ENCODE assay signal across 8 cellular contexts in genomic region chr22:39146256-39147101, GRCh38. TPM values are rescaled to one million over a fixed set of nuclear protein-coding genes. Genes with fewer than 3 reads are reported as not detected.
DNase-seq lines count a peak whose midpoint lies in the region; ATAC-seq and TF ChIP-seq lines count a peak whose summit lies in the region.

No MANE protein-coding gene starts in this region.

- H3K9me3 ChIP-seq in body of pancreas (no peaks in the 10 kb centered on the region), mesodermal cell (ENCODE audit: control insufficient read depth, low read length) (no peaks in the 10 kb centered on the region), thyroid gland (no peaks in the 10 kb centered on the region)

- no peak for DNase-seq in activated T-cell treated with anti-CD3 and anti-CD28 coated beads, Interleukin-2, amount 50 U/mL, for 24 hours
- DNase-seq in activated T-cell treated with anti-CD3 and anti-CD28 coated beads for 4 hours (no peak), body of pancreas (peak in 2 of 4 donors; percentile 16 to 37), thyroid gland (no peak), NCI-H2171 (lab: John Stamatoyannopoulos, UW) (no peak), AG08395 (ENCODE audit: low spot score) (no peak)
- DNase-seq in stimulated activated CD4-positive, alpha-beta T cell treated with anti-CD3 and anti-CD28 coated beads, Interleukin-4, amount 100 ng/mL, for 4 hours, result no peak

- H3K4me3 ChIP-seq in body of pancreas (no peak overlapping the region), mesodermal cell (ENCODE audit: extremely low read depth, insufficient read depth, low read length, poor library complexity, severe bottlenecking) (peak overlapping the region; percentile 76), thyroid gland (replicated peaks in 1 of 3) (peak overlapping the region in 1 of 3 donors; percentile 60)

- no peaks in the 10 kb centered on the region for H3K27me3 ChIP-seq in body of pancreas
- H3K27me3 ChIP-seq in thyroid gland, result no peaks in the 10 kb centered on the region

- no peaks in the 10 kb centered on the region for H3K27me3 Mint-ChIP-seq in activated T-cell treated with anti-CD3 and anti-CD28 coated beads, Interleukin-2, amount 50 U/mL, for 24 hours

- H3K27ac ChIP-seq in body of pancreas (peak overlapping the region; percentile 82 to 89 (median 86)), mesodermal cell (ENCODE audit: low read depth, low read length, severe bottlenecking) (peak overlapping the region; percentile 24), thyroid gland (peak overlapping the region; percentile 94 to 96 (median 95))

- ATAC-seq in body of pancreas, result no peak

- TF ChIP-seq CTCF in body of pancreas (IDR thresholded peaks at IDR 0.05) (no peak), thyroid gland (IDR thresholded peaks at IDR 0.05) (no peak)

- 20 to 31% methylated on average over 6 of the region's 6 CpGs for WGBS in body of pancreas, 2 donors
- WGBS in mesodermal cell (ENCODE audit: insufficient coverage in 2 of 2), 2 experiments, result 86 to 94% methylated on average over 6 of the region's 6 CpGs
- 83 to 85% methylated on average over 6 of the region's 6 CpGs for WGBS in thyroid gland, 2 donors

- peaks cover 64% of the 10 kb centered on the region for H3K4me1 Mint-ChIP-seq in activated T-cell treated with anti-CD3 and anti-CD28 coated beads, Interleukin-2, amount 50 U/mL, for 24 hours (ENCODE audit: low read depth)

- H3K36me3 ChIP-seq in body of pancreas (replicated peaks in 1 of 2; ENCODE audit: insufficient read depth in 1 of 2, low read depth in 2 of 2) (no peaks in the 10 kb centered on the region), mesodermal cell (ENCODE audit: control insufficient read depth, insufficient read depth, low read length) (no peaks in the 10 kb centered on the region), thyroid gland (no peaks in the 10 kb centered on the region)

- TF ChIP-seq POLR2A in body of pancreas (IDR thresholded peaks at IDR 0.05) (no peak), thyroid gland (IDR thresholded peaks at IDR 0.05) (no peak)

- H3K4me1 ChIP-seq in body of pancreas (peaks cover 71% of the 10 kb centered on the region), mesodermal cell (ENCODE audit: control insufficient read depth, insufficient read depth, low read length, poor library complexity, severe bottlenecking) (peaks cover 9% of the 10 kb centered on the region), thyroid gland (peaks cover 22 to 52% of the 10 kb centered on the region in 2 donors)

- intact Hi-C loops in body of pancreas (cut with DNase I), result no loop called here
- intact Hi-C loops in thyroid gland (cut with DNase I), result no loop called here

- peaks cover 10% of the 10 kb centered on the region for H3K36me3 Mint-ChIP-seq in activated T-cell treated with anti-CD3 and anti-CD28 coated beads, Interleukin-2, amount 50 U/mL, for 24 hours (ENCODE audit: low read depth)

- H3K27ac Mint-ChIP-seq in activated T-cell treated with anti-CD3 and anti-CD28 coated beads, Interleukin-2, amount 50 U/mL, for 24 hours, result peak overlapping the region; percentile 88

- H3K4me3 Mint-ChIP-seq in activated T-cell treated with anti-CD3 and anti-CD28 coated beads, Interleukin-2, amount 50 U/mL, for 24 hours, result peak overlapping the region; percentile 71

- H3K9me3 Mint-ChIP-seq in activated T-cell treated with anti-CD3 and anti-CD28 coated beads, Interleukin-2, amount 50 U/mL, for 24 hours, result no peaks in the 10 kb centered on the region

RNA-seq across cellular contexts. Expression of gene CBX7, which starts 6.0 kb away (rescaled TPM):
- 10 to 100 TPM; 38.1 to 41.2 TPM for total RNA-seq in body of pancreas
- polyA plus RNA-seq in mesodermal cell (2013, experiment 1 of 2), result 4.8 TPM
- polyA plus RNA-seq in mesodermal cell (2013, experiment 2 of 2), result 5.3 TPM
- 10 to 100 TPM; 49.2 to 88.0 (median 61.9) TPM for total RNA-seq in thyroid gland

RNA-seq across cellular contexts. Expression of gene APOBEC3H, which starts 49.4 kb away (rescaled TPM):
- total RNA-seq in body of pancreas (not detected), thyroid gland (under 1 TPM in 1 of 4 donors, not detected in 3; 0.67 TPM)
- polyA plus RNA-seq in mesodermal cell (2013, experiment 1 of 2), result 0.81 TPM
- polyA plus RNA-seq in mesodermal cell (2013, experiment 2 of 2), result 0.81 TPM

Comparison
In these comparisons a context has a peak if more than half of its experiments do, and no peak if none do; other contexts are left out.
1. H3K27ac ChIP-seq: peak in every context shown above with its lines; median percentile 95 in thyroid gland; 86 in body of pancreas; 24 in mesodermal cell.